ENCODE assay signal across 12 cellular contexts in genomic region chr21:45299026-45299863, GRCh38. TPM values are rescaled to one million over a fixed set of nuclear protein-coding genes. Genes with fewer than 3 reads are reported as not detected.
DNase-seq lines count a peak whose midpoint lies in the region; ATAC-seq and TF ChIP-seq lines count a peak whose summit lies in the region.
"Had no signal": no experiment of that assay in that cellular context is flagged by ENCODE, and none has a peak within 500 bp of the region (broad histone marks: within the 10 kb centered on the region; RNA-seq: fewer than 3 reads in every experiment).

No MANE protein-coding gene starts in this region.

- H3K9me3 ChIP-seq in CD4-positive, alpha-beta T cell (ENCODE audit: control insufficient read depth, low read length): no peaks in the 10 kb centered on the region
- H3K9me3 ChIP-seq in adrenal gland (replicated peaks in 1 of 3) (no peaks in the 10 kb centered on the region), heart left ventricle (peaks cover 0 to 2% (median 0%) of the 10 kb centered on the region in 12 donors), neuronal stem cell (replicated peaks in 1 of 2; ENCODE audit: control insufficient read depth in 2 of 2, insufficient read depth in 1 of 2, low read depth in 1 of 2, low read length in 2 of 2) (peaks cover 2 to 5% of the 10 kb centered on the region in 2 donors), SK-N-SH (peaks cover 3% of the 10 kb centered on the region; the same call in 1 of the 2 replicates), thyroid gland (no peaks in the 10 kb centered on the region)

- H3K27me3 ChIP-seq in CD4-positive, alpha-beta T cell (ENCODE audit: control insufficient read depth, insufficient read depth, low read length): no peaks in the 10 kb centered on the region
- no peaks in the 10 kb centered on the region for H3K27me3 ChIP-seq in adrenal gland
- H3K27me3 ChIP-seq in heart left ventricle: no peaks in the 10 kb centered on the region
- H3K27me3 ChIP-seq in neuronal stem cell (ENCODE audit: control insufficient read depth in 3 of 3, insufficient read depth in 3 of 3, low read depth in 1 of 3, low read length in 3 of 3): no peaks in the 10 kb centered on the region
- no peaks in the 10 kb centered on the region for H3K27me3 ChIP-seq in SK-N-SH (ENCODE audit: insufficient read depth)
- no peaks in the 10 kb centered on the region for H3K27me3 ChIP-seq in thyroid gland

- peak overlapping the region; percentile 73 for H3K18ac ChIP-seq in neuronal stem cell (ENCODE audit: low read length)

- H3K4me1 ChIP-seq in adrenal gland (replicated peaks in 1 of 2): peaks cover 13 to 24% of the 10 kb centered on the region in 2 donors
- H3K4me1 ChIP-seq in heart left ventricle: peaks cover 17 to 69% (median 52%) of the 10 kb centered on the region in 12 donors
- H3K4me1 ChIP-seq in neuronal stem cell (ENCODE audit: control insufficient read depth in 2 of 2, insufficient read depth in 1 of 2, low read depth in 1 of 2, low read length in 2 of 2): peaks cover 8 to 14% of the 10 kb centered on the region in 2 donors
- peaks cover 15 to 17% of the 10 kb centered on the region in 2 experiments; a peak in 1 of 4 replicates for H3K4me1 ChIP-seq in SK-N-SH (ENCODE audit: control insufficient read depth in 1 of 2, insufficient read depth in 2 of 2, low read depth in 1 of 2, low read length in 1 of 2)
- peaks cover 9 to 35% of the 10 kb centered on the region in 2 donors for H3K4me1 ChIP-seq in thyroid gland

- peak overlapping the region; percentile 52 for H3K27ac Mint-ChIP-seq in CD4-positive, alpha-beta T cell
- H3K27ac Mint-ChIP-seq: activated CD8-positive, alpha-beta memory T cell treated with anti-CD3 and anti-CD28 coated beads, Interleukin-2, amount 10 ng/mL, durations not matched to agents 7 days and 5 days had no signal

- H3K4me3 ChIP-seq in adrenal gland (no peak overlapping the region), heart left ventricle (peak overlapping the region in 1 of 12 donors; percentile 32), neuronal stem cell (ENCODE audit: low read length in 2 of 2) (no peak overlapping the region), SK-N-SH (ENCODE audit: low read depth in 2 of 2, low read length in 1 of 2) (no peak overlapping the region), thyroid gland (replicated peaks in 1 of 3) (no peak overlapping the region)
- H3K4me3 ChIP-seq: skin epidermis had no signal

- peaks cover 32% of the 10 kb centered on the region for H3K79me2 ChIP-seq in SK-N-SH (ENCODE audit: insufficient read depth)

- ATAC-seq in CD4-positive, alpha-beta T cell (ENCODE audit: poor library complexity): no peak
- peak; percentile 26 to 61 (median 44) for ATAC-seq in heart left ventricle
- ATAC-seq: activated CD8-positive, alpha-beta memory T cell treated with anti-CD3 and anti-CD28 coated beads, Interleukin-2, amount 10 ng/mL, durations not matched to agents 7 days and 5 days had no signal

- WGBS in adrenal gland, 4 donors: 81 to 89% (median 87%) methylated on average over 22 of the region's 22 CpGs
- WGBS in heart left ventricle, 4 donors: 46 to 49% (median 46%) methylated on average over 22 of the region's 22 CpGs
- no CpG with 5 or more reads among the region's 22 CpGs for WGBS in neuronal stem cell (ENCODE audit: extremely low coverage in 2 of 2, insufficient read length in 2 of 2, insufficient replicate concordance in 1 of 2), 2 donors
- 89% methylated on average over 22 of the region's 22 CpGs for WGBS in SK-N-SH (ENCODE audit: low lambda C conversion rate)
- 82 to 86% methylated on average over 22 of the region's 22 CpGs for WGBS in thyroid gland, 2 donors

- intact Hi-C loops in CD4-positive, alpha-beta T cell (cut with DNase I, micrococcal nuclease): no loop called here
- intact Hi-C loops in adrenal gland (cut with DNase I): loop anchor here in 1 of 2 donors (10.0 kb wide), 1 partner anchor 106 kb away; the partner anchor contains the start of gene COL18A1
- intact Hi-C loops in heart left ventricle (cut with DNase I): loop anchor here in 1 of 10 donors (1.0 kb wide), 1 partner anchor 65 kb away; no protein-coding TSS in a partner anchor
- intact Hi-C loops in thyroid gland (cut with DNase I): no loop called here

- H4K20me1 ChIP-seq in SK-N-SH (ENCODE audit: insufficient read depth): no peaks in the 10 kb centered on the region

- H3K23ac ChIP-seq in neuronal stem cell (ENCODE audit: low read depth, low read length, poor library complexity): peak overlapping the region; percentile 77

- TF ChIP-seq POLR2A in adrenal gland (IDR thresholded peaks at IDR 0.05) (no peak), heart left ventricle (IDR thresholded peaks at IDR 0.05) (no peak), thyroid gland (IDR thresholded peaks at IDR 0.05) (no peak)

- no peak overlapping the region for H2BK15ac ChIP-seq in neuronal stem cell (ENCODE audit: low read length)

- no peaks in the 10 kb centered on the region for H3K9me2 ChIP-seq in SK-N-SH

- H4K91ac ChIP-seq in neuronal stem cell (ENCODE audit: low read depth, low read length, poor library complexity): no peak overlapping the region

- POLR2A ChIA-PET in CD4-positive, alpha-beta T cell (lab: Charles Lee): no interaction called here
- POLR2A ChIA-PET in SK-N-SH (lab: Yijun Ruan, JAX): no interaction called here

- TF ChIP-seq CTCF in CD4-positive, alpha-beta T cell (IDR thresholded peaks at IDR 0.05): no peak
- TF ChIP-seq CTCF in adrenal gland (IDR thresholded peaks at IDR 0.05) (no peak), heart left ventricle (IDR thresholded peaks at IDR 0.05) (no peak), SK-N-SH (IDR thresholded peaks at IDR 0.05) (no peak), thyroid gland (IDR thresholded peaks at IDR 0.05) (no peak)

- CTCF ChIA-PET in CD4-positive, alpha-beta T cell (lab: Charles Lee): interaction anchor here (1.4 kb wide), 1 partner anchor 10 kb away, joined by 3 read pairs; no protein-coding TSS in a partner anchor
- CTCF ChIA-PET in SK-N-SH (lab: Yijun Ruan, JAX): interaction anchor here (1.0 to 4.0 kb wide), 4 partner anchors 9 to 159 kb away, joined by 3 to 14 read pairs (median 6); no protein-coding TSS in a partner anchor

- no peaks in the 10 kb centered on the region for H3K36me3 ChIP-seq in adrenal gland (replicated peaks in 1 of 2)
- H3K36me3 ChIP-seq in heart left ventricle: no peaks in the 10 kb centered on the region
- H3K36me3 ChIP-seq in neuronal stem cell (replicated peaks in 1 of 2; ENCODE audit: control insufficient read depth in 2 of 2, insufficient read depth in 2 of 2, low read length in 2 of 2): no peaks in the 10 kb centered on the region
- H3K36me3 ChIP-seq in SK-N-SH (replicated peaks in 1 of 2; ENCODE audit: control insufficient read depth in 1 of 2, insufficient read depth in 2 of 2, low read length in 1 of 2): no peaks in the 10 kb centered on the region
- H3K36me3 ChIP-seq in thyroid gland: no peaks in the 10 kb centered on the region

- no peak for TF ChIP-seq RAD21 in SK-N-SH (IDR thresholded peaks at IDR 0.05; ENCODE audit: low read length)

- H3K27me3 Mint-ChIP-seq in CD4-positive, alpha-beta T cell: no peaks in the 10 kb centered on the region

- H2AFZ ChIP-seq in neuronal stem cell (ENCODE audit: low read length): no peak overlapping the region
- no peak overlapping the region for H2AFZ ChIP-seq in SK-N-SH (ENCODE audit: low read depth)

- H4K8ac ChIP-seq in neuronal stem cell (ENCODE audit: low read depth, low read length): no peak overlapping the region

- no peak for TF ChIP-seq EP300 in SK-N-SH (IDR thresholded peaks at IDR 0.05; ENCODE audit: borderline replicate concordance in 1 of 2, low read depth in 1 of 2, low read length in 1 of 2)

- H3K79me1 ChIP-seq in neuronal stem cell (ENCODE audit: low read depth, low read length): peaks cover 3% of the 10 kb centered on the region

- peak overlapping the region; percentile 79 for H3K9ac ChIP-seq in neuronal stem cell (ENCODE audit: low read depth, low read length, poor library complexity)
- H3K9ac ChIP-seq in SK-N-SH: no peak overlapping the region

- H3K36me3 Mint-ChIP-seq in CD4-positive, alpha-beta T cell (ENCODE audit: low read depth): no peaks in the 10 kb centered on the region
- H3K36me3 Mint-ChIP-seq: activated CD8-positive, alpha-beta memory T cell treated with anti-CD3 and anti-CD28 coated beads, Interleukin-2, amount 10 ng/mL, durations not matched to agents 7 days and 5 days had no signal

- no peak overlapping the region for H2BK12ac ChIP-seq in neuronal stem cell (ENCODE audit: low read length)

- H3K4me2 ChIP-seq in neuronal stem cell (ENCODE audit: insufficient read depth, low read length, poor library complexity, severe bottlenecking) (no peak overlapping the region), SK-N-SH (no peak overlapping the region)

- no peak overlapping the region for H2BK5ac ChIP-seq in neuronal stem cell (ENCODE audit: low read length)

- no peak overlapping the region for H3K4ac ChIP-seq in neuronal stem cell (ENCODE audit: low read length)

- H2BK120ac ChIP-seq in neuronal stem cell (ENCODE audit: low read depth, low read length): no peak overlapping the region

- H3K4me1 Mint-ChIP-seq in CD4-positive, alpha-beta T cell (ENCODE audit: low read depth): peaks cover 17% of the 10 kb centered on the region
- H3K4me1 Mint-ChIP-seq: activated CD8-positive, alpha-beta memory T cell treated with anti-CD3 and anti-CD28 coated beads, Interleukin-2, amount 10 ng/mL, durations not matched to agents 7 days and 5 days had no signal

- peak in 1 of 10 experiments; percentile 8 for DNase-seq in CD4-positive, alpha-beta T cell
- DNase-seq in adrenal gland (peak in 5 of 7 donors; percentile 13 to 81 (median 25)), heart left ventricle (peak; percentile 67 to 84 (median 82)), neuronal stem cell (ENCODE audit: low spot score) (no peak), SK-N-SH (no peak), NCI-H748 treated with DMSO at 0.1 percent for 48 hours (lab: John Stamatoyannopoulos, UW) (no peak), thyroid gland (no peak), NCI-H2081 treated with DMSO at 0.1 percent for 48 hours (lab: John Stamatoyannopoulos, UW) (no peak)
- DNase-seq: activated CD8-positive, alpha-beta memory T cell treated with anti-CD3 and anti-CD28 coated beads, Interleukin-2, amount 10 ng/mL, durations not matched to agents 7 days and 5 days; effector memory CD4-positive, alpha-beta T cell; NCI-H345 had no signal

- peak overlapping the region; percentile 47 for H2AK5ac ChIP-seq in neuronal stem cell (ENCODE audit: low read depth, low read length)

- H3K4me3 Mint-ChIP-seq in CD4-positive, alpha-beta T cell: no peak overlapping the region
- H3K4me3 Mint-ChIP-seq: activated CD8-positive, alpha-beta memory T cell treated with anti-CD3 and anti-CD28 coated beads, Interleukin-2, amount 10 ng/mL, durations not matched to agents 7 days and 5 days had no signal

- H3K14ac ChIP-seq in neuronal stem cell (ENCODE audit: low read length): no peak overlapping the region

- H3F3A ChIP-seq in SK-N-SH (replicated peaks; ENCODE audit: insufficient read depth): peaks cover 13% of the 10 kb centered on the region

- H3K27ac ChIP-seq in CD4-positive, alpha-beta T cell (ENCODE audit: low read depth, low read length): no peak overlapping the region
- peak overlapping the region in 2 of 5 donors; percentile 7 to 83 for H3K27ac ChIP-seq in adrenal gland
- H3K27ac ChIP-seq in heart left ventricle: peak overlapping the region; percentile 43 to 98 (median 88)
- no peak overlapping the region for H3K27ac ChIP-seq in neuronal stem cell (replicated peaks; ENCODE audit: low read length)
- H3K27ac ChIP-seq in SK-N-SH (ENCODE audit: low read depth in 2 of 2, low read length in 1 of 2): peak overlapping the region in 1 of 2 experiments; percentile 75; a peak in 2 of 4 replicates
- no peak overlapping the region for H3K27ac ChIP-seq in thyroid gland

- H3K9me3 Mint-ChIP-seq in CD4-positive, alpha-beta T cell: no peaks in the 10 kb centered on the region

RNA-seq across cellular contexts. Expression of gene POFUT2, which starts 11.6 kb away (rescaled TPM):
- 10 to 100 TPM; 56.6 to 57.2 TPM for total RNA-seq in CD4-positive, alpha-beta T cell
- total RNA-seq in adrenal gland: 10 to 100 TPM; 13.1 to 41.1 (median 32.3) TPM
- polyA plus RNA-seq in adrenal gland: 10 to 100 TPM; 33.2 to 68.9 (median 47.6) TPM
- 10 to 100 TPM; 10.8 to 22.0 (median 18.5) TPM for total RNA-seq in heart left ventricle
- polyA plus RNA-seq in heart left ventricle: 10 to 100 TPM; 14.1 to 25.8 TPM
- 33.3 TPM for polyA plus RNA-seq in neuronal stem cell (2013, experiment 1 of 2)
- polyA plus RNA-seq in neuronal stem cell (2013, experiment 2 of 2): 32.4 TPM
- polyA plus RNA-seq in SK-N-SH (2012; rRNA removed): 45.5 and 53.3 TPM in 2 replicates
- polyA plus RNA-seq in SK-N-SH (2012; cell fraction: cytosol; rRNA removed): 27.6 and 33.4 TPM in 2 replicates
- polyA plus RNA-seq in SK-N-SH (2012; cell fraction: nucleus; rRNA removed): 208 and 214 TPM in 2 replicates
- 10 to 100 TPM; 20.2 to 52.2 (median 40.5) TPM for total RNA-seq in thyroid gland

Comparison
In these comparisons a context has a peak if more than half of its experiments do, and no peak if none do; other contexts are left out.
1. DNase-seq: peak in adrenal gland (5 of 7) and heart left ventricle (5 of 5); none in neuronal stem cell (single experiment), SK-N-SH (single experiment), NCI-H748 treated with DMSO at 0.1 percent for 48 hours (single experiment), thyroid gland (0 of 2) and NCI-H2081 treated with DMSO at 0.1 percent for 48 hours (single experiment).
2. H3K27ac ChIP-seq: peak in heart left ventricle (12 of 12); none in CD4-positive, alpha-beta T cell (single experiment), neuronal stem cell (single experiment) and thyroid gland (0 of 3).